1 cellular context compared by ENCODE assay signal in genomic region chr11:67367014-67367835, GRCh38.
A peak's percentile ranks its signal among the peaks of the same experiment; 100 is the strongest.
TF ChIP-seq lines count a peak whose summit lies in the region.

No MANE protein-coding gene starts in this region.

TF ChIP-seq in A549, 52 proteins besides CTCF, POLR2A, EP300 and RAD21 (continued from another document):
- no peak for TF ChIP-seq BCL3 (IDR thresholded peaks at IDR 0.05)
- TF ChIP-seq CBX2 (IDR thresholded peaks at IDR 0.05; ENCODE audit: borderline replicate concordance, low read depth), result no peak
- TF ChIP-seq MAX (IDR thresholded peaks at IDR 0.05), result peak; percentile 75
- TF ChIP-seq HOXB13 (CRISPR knock-in tag; IDR thresholded peaks at IDR 0.05; ENCODE audit: low read depth), result no peak
- TF ChIP-seq KDM5A (IDR thresholded peaks at IDR 0.05), result no peak
- no peak for TF ChIP-seq ELK1 (IDR thresholded peaks at IDR 0.05; ENCODE audit: low read depth, low read length)
- TF ChIP-seq CHD4 (IDR thresholded peaks at IDR 0.05; ENCODE audit: borderline replicate concordance), result no peak
- no peak for TF ChIP-seq KDM1A (IDR thresholded peaks at IDR 0.05; ENCODE audit: low read depth)
- peak; percentile 9; the same call in 1 of the 2 replicates for TF ChIP-seq POLR2AphosphoS2 (conservative IDR thresholded peaks at IDR 0.05; ENCODE audit: low read length)
- TF ChIP-seq GATA3 (IDR thresholded peaks at IDR 0.05; ENCODE audit: borderline replicate concordance), result no peak
- peak; percentile 68; the same call in 1 of the 2 replicates for TF ChIP-seq E2F6 (IDR thresholded peaks at IDR 0.05; ENCODE audit: borderline replicate concordance, low read depth)
- TF ChIP-seq RCOR1 (IDR thresholded peaks at IDR 0.05; ENCODE audit: low read depth, low read length), result no peak
- TF ChIP-seq EHMT2 (IDR thresholded peaks at IDR 0.05; ENCODE audit: low read depth), result no peak
- no peak for TF ChIP-seq HDAC2 (IDR thresholded peaks at IDR 0.05)
- TF ChIP-seq RARB (CRISPR knock-in tag; IDR thresholded peaks at IDR 0.05), result no peak
- TF ChIP-seq HEYL (CRISPR knock-in tag; IDR thresholded peaks at IDR 0.05), result no peak
- no peak for TF ChIP-seq PBX3 (IDR thresholded peaks at IDR 0.05)
